ENCODE assay signal across 10 cellular contexts in genomic region chr14:90419200-90419599, GRCh38. TPM values are rescaled to one million over a fixed set of nuclear protein-coding genes. Genes with fewer than 3 reads are reported as not detected.
DNase-seq lines count a peak whose midpoint lies in the region; ATAC-seq and TF ChIP-seq lines count a peak whose summit lies in the region.
"Had no signal": no experiment of that assay in that cellular context is flagged by ENCODE, and none has a peak within 500 bp of the region (broad histone marks: within the 10 kb centered on the region; RNA-seq: fewer than 3 reads in every experiment).

No MANE protein-coding gene starts in this region.

- peaks cover 0 to 6% (median 0%) of the 10 kb centered on the region in 5 donors for H3K27me3 Mint-ChIP-seq in naive thymus-derived CD4-positive, alpha-beta T cell
- H3K27me3 Mint-ChIP-seq: naive B cell had no signal

- no peaks in the 10 kb centered on the region for H3K4me1 Mint-ChIP-seq in naive thymus-derived CD4-positive, alpha-beta T cell
- H3K4me1 Mint-ChIP-seq: naive B cell had no signal

- H3K27ac ChIP-seq in naive thymus-derived CD4-positive, alpha-beta T cell (ENCODE audit: low read depth, low read length), result no peak overlapping the region
- H3K27ac ChIP-seq: VCaP had no signal

- POLR2A ChIA-PET in naive thymus-derived CD4-positive, alpha-beta T cell (lab: Charles Lee), result no interaction called here

- no peak overlapping the region for H3K27ac Mint-ChIP-seq in naive thymus-derived CD4-positive, alpha-beta T cell
- H3K27ac Mint-ChIP-seq: naive B cell had no signal

- H3K4me3 Mint-ChIP-seq in naive thymus-derived CD4-positive, alpha-beta T cell, result no peak overlapping the region
- H3K4me3 Mint-ChIP-seq: naive B cell had no signal

- no peak overlapping the region for H3K4me3 ChIP-seq in fibroblast of villous mesenchyme (ENCODE audit: low read depth, low read length)
- H3K4me3 ChIP-seq in naive thymus-derived CD4-positive, alpha-beta T cell (ENCODE audit: low read length), result no peak overlapping the region

- CTCF ChIA-PET in naive thymus-derived CD4-positive, alpha-beta T cell (lab: Charles Lee), result no interaction called here

- peaks cover 0 to 2% (median 0%) of the 10 kb centered on the region in 11 donors for H3K9me3 Mint-ChIP-seq in naive thymus-derived CD4-positive, alpha-beta T cell

- TF ChIP-seq CTCF in fibroblast of villous mesenchyme (IDR thresholded peaks at IDR 0.05; ENCODE audit: insufficient read depth, low read depth, low read length), result no peak

- H3K36me3 ChIP-seq in naive thymus-derived CD4-positive, alpha-beta T cell (ENCODE audit: control insufficient read depth in 2 of 3, insufficient read depth in 3 of 3, low read length in 3 of 3), result no peaks in the 10 kb centered on the region

- DNase-seq in G401 (ENCODE audit: low spot score), result peak; percentile 83
- DNase-seq in SHP77 (lab: John Stamatoyannopoulos, UW), result peak; percentile 69 to 82
- DNase-seq in fibroblast of villous mesenchyme (ENCODE audit: low read depth), result peak; percentile 83
- DNase-seq in renal cortical epithelial cell (ENCODE audit: low read depth), result peak; percentile 98
- no peak for DNase-seq in naive thymus-derived CD4-positive, alpha-beta T cell
- DNase-seq in activated gamma-delta T cell (lab: John Stamatoyannopoulos, UW), result no peak
- DNase-seq: naive B cell had no signal

- in situ Hi-C loops in G401 (cut with HindIII; ENCODE audit: low sequenced_read_pairs), result no loop called here

- no peak for ATAC-seq in naive thymus-derived CD4-positive, alpha-beta T cell
- ATAC-seq in GM18868 (IDR thresholded peaks at IDR 0.05; ENCODE audit: unreplicated experiment) (no peak), HG02798 (IDR thresholded peaks at IDR 0.05; ENCODE audit: poor library complexity, unreplicated experiment) (no peak)

- H3K36me3 Mint-ChIP-seq in naive thymus-derived CD4-positive, alpha-beta T cell, result peaks cover 0 to 4% (median 0%) of the 10 kb centered on the region in 5 donors

- no peaks in the 10 kb centered on the region for H3K27me3 ChIP-seq in naive thymus-derived CD4-positive, alpha-beta T cell (ENCODE audit: control insufficient read depth in 2 of 2, insufficient read depth in 2 of 2, low read length in 2 of 2)

- intact Hi-C loops in naive thymus-derived CD4-positive, alpha-beta T cell (cut with micrococcal nuclease), result no loop called here

- H3K4me1 ChIP-seq in naive thymus-derived CD4-positive, alpha-beta T cell (ENCODE audit: control insufficient read depth in 2 of 2, insufficient read depth in 2 of 2, low read length in 2 of 2), result no peaks in the 10 kb centered on the region

- no peaks in the 10 kb centered on the region for H3K9me3 ChIP-seq in naive thymus-derived CD4-positive, alpha-beta T cell (ENCODE audit: control insufficient read depth in 2 of 3, low read length in 3 of 3)

RNA-seq across cellular contexts. Expression of gene CALM1, which starts 22.4 kb away (rescaled TPM):
- total RNA-seq in G401 (2014; rRNA removed; shearing (Covaris generic)), result 159 and 239 TPM in 2 replicates
- total RNA-seq in fibroblast of villous mesenchyme, result 173 and 286 TPM in 2 replicates
- 297 and 309 TPM in 2 replicates for total RNA-seq in renal cortical epithelial cell
- total RNA-seq in naive thymus-derived CD4-positive, alpha-beta T cell, result 100 to 1,000 TPM; 611 to 748 (median 634) TPM
- 1,000 to 10,000 TPM; 1,888 to 2,295 TPM for polyA plus RNA-seq in naive thymus-derived CD4-positive, alpha-beta T cell

Comparison
In these comparisons a context has a peak if more than half of its experiments do, and no peak if none do; other contexts are left out.
1. DNase-seq: peak in G401 (single experiment), SHP77 (2 of 2), fibroblast of villous mesenchyme (single experiment) and renal cortical epithelial cell (single experiment); none in naive thymus-derived CD4-positive, alpha-beta T cell (0 of 9) and activated gamma-delta T cell (single experiment).